15 cellular contexts compared by ENCODE assay signal in genomic region chr4:29578329-29578728, GRCh38.
"Had no signal": no experiment of that assay in that cellular context is flagged by ENCODE, and none has a peak within 500 bp of the region (broad histone marks: within the 10 kb centered on the region; RNA-seq: fewer than 3 reads in every experiment).

No MANE protein-coding gene starts in this region.

- DNase-seq: effector memory CD4-positive, alpha-beta T cell; heart left ventricle; hippocampal formation; left colon; mammary epithelial cell; naive thymus-derived CD8-positive, alpha-beta T cell; nucleus accumbens; ovary; small intestine; stimulated activated CD4-positive, alpha-beta T cell treated with anti-CD3 and anti-CD28 coated beads, Interleukin-12 subunit alpha, Interleukin-12 subunit beta, amount 100 ng/mL, for 4 hours; stimulated activated naive CD4-positive, alpha-beta T cell; stomach; substantia nigra; transverse colon had no signal

- ATAC-seq: esophagus mucosa; heart left ventricle; left colon; naive thymus-derived CD8-positive, alpha-beta T cell had no signal
